ENCODE assay signal across 1 cellular context in genomic region chr2:26330114-26330581, GRCh38.
TF ChIP-seq lines count a peak whose summit lies in the region.

No MANE protein-coding gene starts in this region.

TF ChIP-seq in HepG2, 621 proteins besides CTCF, POLR2A, EP300 and RAD21 (continued from another document and continues in another):
- no peak for TF ChIP-seq ZNF790 (CRISPR knock-in tag; IDR thresholded peaks at IDR 0.05; ENCODE audit: borderline replicate concordance)
- TF ChIP-seq REPIN1 (CRISPR knock-in tag; IDR thresholded peaks at IDR 0.05; ENCODE audit: borderline replicate concordance, low read depth): peak; percentile 58; the same call in 1 of the 2 replicates
- no peak for TF ChIP-seq ZNF607 (CRISPR knock-in tag; IDR thresholded peaks at IDR 0.05; ENCODE audit: borderline replicate concordance)
- TF ChIP-seq PAXIP1 (CRISPR knock-in tag; conservative IDR thresholded peaks at IDR 0.05): 0 out of 2 replicates have a peak, but pooled peaks have one; percentile 13
- TF ChIP-seq ZNF614 (CRISPR knock-in tag; IDR thresholded peaks at IDR 0.05; ENCODE audit: borderline replicate concordance): 0 out of 2 replicates have a peak, but pooled peaks have one; percentile 70
- no peak for TF ChIP-seq ATF1 (CRISPR knock-in tag; IDR thresholded peaks at IDR 0.05)
- peak; percentile 21 to 63; a peak in 1 of 4 replicates for TF ChIP-seq HMGXB4 (CRISPR knock-in tag; IDR thresholded peaks at IDR 0.05; ENCODE audit: borderline replicate concordance in 1 of 2, low read depth in 1 of 2)
- TF ChIP-seq CBFB (CRISPR knock-in tag; IDR thresholded peaks at IDR 0.05): no peak
- 0 out of 2 replicates have a peak, but pooled peaks have one; percentile 46 for TF ChIP-seq ZNF274 (CRISPR knock-in tag; IDR thresholded peaks at IDR 0.05)
- no peak for TF ChIP-seq FOXP1 (IDR thresholded peaks at IDR 0.05)
- TF ChIP-seq FOXP1 (CRISPR knock-in tag; IDR thresholded peaks at IDR 0.05): no peak
- no peak for TF ChIP-seq GTF2F1 (IDR thresholded peaks at IDR 0.05; ENCODE audit: low read length)
- TF ChIP-seq ZSCAN9 (CRISPR knock-in tag; IDR thresholded peaks at IDR 0.05; ENCODE audit: borderline replicate concordance): peak; percentile 67; the same call in 1 of the 2 replicates
- TF ChIP-seq NFE2L2 (IDR thresholded peaks at IDR 0.05; ENCODE audit: low read length): no peak
- TF ChIP-seq ZNF337 (CRISPR knock-in tag; IDR thresholded peaks at IDR 0.05; ENCODE audit: borderline replicate concordance, low read depth): no peak
- no peak for TF ChIP-seq NCOA2 (CRISPR knock-in tag; IDR thresholded peaks at IDR 0.05)
- TF ChIP-seq HDAC6 (IDR thresholded peaks at IDR 0.05; ENCODE audit: low read depth, low read length): no peak
- TF ChIP-seq ZNF430 (CRISPR knock-in tag; IDR thresholded peaks at IDR 0.05): no peak
- no peak for TF ChIP-seq SKI (IDR thresholded peaks at IDR 0.05; ENCODE audit: partially characterized antibody)
- TF ChIP-seq ZNF501 (CRISPR knock-in tag; IDR thresholded peaks at IDR 0.05): 0 out of 2 replicates have a peak, but pooled peaks have one; percentile 54
- TF ChIP-seq MBNL3 (CRISPR knock-in tag; conservative IDR thresholded peaks at IDR 0.05): no peak
- peak; percentile 53 for TF ChIP-seq THAP11 (CRISPR knock-in tag; IDR thresholded peaks at IDR 0.05)
- 0 out of 3 replicates have a peak, but pooled peaks have one; percentile 33 for TF ChIP-seq MXI1 (IDR thresholded peaks at IDR 0.05; ENCODE audit: borderline replicate concordance, low read depth, low read length)
- no peak for TF ChIP-seq ZNF563 (CRISPR knock-in tag; IDR thresholded peaks at IDR 0.05)
- peak; percentile 60 for TF ChIP-seq TEAD3 (CRISPR knock-in tag; optimal IDR thresholded peaks at IDR 0.05; ENCODE audit: borderline replicate concordance)
- no peak for TF ChIP-seq ZNF776 (CRISPR knock-in tag; IDR thresholded peaks at IDR 0.05)
- TF ChIP-seq ZNF557 (CRISPR knock-in tag; IDR thresholded peaks at IDR 0.05): no peak
- TF ChIP-seq ZNF609 (CRISPR knock-in tag; IDR thresholded peaks at IDR 0.05; ENCODE audit: borderline replicate concordance): no peak
- TF ChIP-seq NFIB (CRISPR knock-in tag; IDR thresholded peaks at IDR 0.05; ENCODE audit: borderline replicate concordance): no peak
- peak; percentile 27; the same call in 1 of the 2 replicates for TF ChIP-seq KMT2A (CRISPR knock-in tag; IDR thresholded peaks at IDR 0.05)
- peak; percentile 69; the same call in 1 of the 2 replicates for TF ChIP-seq KDM4B (CRISPR knock-in tag; IDR thresholded peaks at IDR 0.05)
- 0 out of 2 replicates have a peak, but pooled peaks have one; percentile 20 for TF ChIP-seq RARA (CRISPR knock-in tag; IDR thresholded peaks at IDR 0.05)
- TF ChIP-seq MLXIP (CRISPR knock-in tag; IDR thresholded peaks at IDR 0.05; ENCODE audit: borderline replicate concordance): no peak
- no peak for TF ChIP-seq ZNF335 (CRISPR knock-in tag; IDR thresholded peaks at IDR 0.05)
- TF ChIP-seq ZMYM4 (CRISPR knock-in tag; IDR thresholded peaks at IDR 0.05): 0 out of 2 replicates have a peak, but pooled peaks have one; percentile 34
- no peak for TF ChIP-seq PBX3 (CRISPR knock-in tag; IDR thresholded peaks at IDR 0.05; ENCODE audit: borderline replicate concordance)
- TF ChIP-seq ZNF878 (CRISPR knock-in tag; IDR thresholded peaks at IDR 0.05): no peak
- no peak for TF ChIP-seq ZBTB49 (CRISPR knock-in tag; IDR thresholded peaks at IDR 0.05; ENCODE audit: borderline replicate concordance)
- TF ChIP-seq HNF1B (CRISPR knock-in tag; IDR thresholded peaks at IDR 0.05): peak; percentile 41; the same call in 1 of the 2 replicates
- peak; percentile 60; the same call in 1 of the 2 replicates for TF ChIP-seq AHR (CRISPR knock-in tag; IDR thresholded peaks at IDR 0.05)
- TF ChIP-seq TSC22D2 (CRISPR knock-in tag; IDR thresholded peaks at IDR 0.05; ENCODE audit: borderline replicate concordance): 0 out of 2 replicates have a peak, but pooled peaks have one; percentile 52
